20 cellular contexts compared by ENCODE assay signal in the genomic region with DNA sequence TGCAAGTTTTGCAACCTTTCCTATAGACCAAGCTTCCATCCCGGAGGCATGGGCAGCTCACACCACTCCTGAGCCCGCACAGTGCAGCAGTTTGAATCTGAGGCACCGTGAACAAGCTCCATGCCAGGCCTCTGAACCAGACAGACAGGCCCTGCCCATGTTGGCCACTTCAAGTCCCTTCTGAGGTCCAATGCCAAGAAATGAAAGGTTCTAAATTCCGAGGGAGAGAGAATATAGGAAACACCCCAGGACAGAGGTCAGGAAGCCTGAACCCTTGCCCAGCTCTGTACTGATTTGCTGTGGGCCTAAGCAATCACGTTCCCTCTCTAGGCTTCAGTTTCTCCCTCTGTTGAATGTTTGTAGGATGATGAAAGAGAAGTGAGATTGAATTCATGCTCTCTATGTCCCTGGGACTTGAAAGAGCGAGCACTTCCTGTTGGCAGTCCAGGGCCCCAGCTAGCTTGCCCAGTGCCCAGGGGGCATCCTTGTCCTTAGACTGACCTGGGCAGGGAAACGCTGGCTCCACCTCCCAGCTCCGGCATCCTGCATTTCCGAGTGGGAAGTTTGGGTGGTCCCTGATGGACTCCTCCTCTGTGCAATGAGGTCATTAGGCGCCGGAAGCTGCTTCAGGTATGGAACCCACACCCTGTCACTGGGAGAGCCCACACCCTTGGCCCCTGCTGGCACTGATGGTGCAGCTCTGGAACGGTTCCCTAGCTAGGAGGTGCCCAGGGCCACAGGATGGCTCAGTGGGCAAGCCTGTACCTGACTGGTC.
DNase-seq lines count a peak whose midpoint lies in the region; ATAC-seq and TF ChIP-seq lines count a peak whose summit lies in the region.
"Had no signal": no experiment of that assay in that cellular context is flagged by ENCODE, and none has a peak within 500 bp of the region (broad histone marks: within the 10 kb centered on the region; RNA-seq: fewer than 3 reads in every experiment).

No MANE protein-coding gene starts in this region.

- intact Hi-C loops in right cardiac atrium (cut with DNase I) (no loop called here), aorta (cut with DNase I) (no loop called here)

- TF ChIP-seq CTCF in right atrium auricular region (IDR thresholded peaks at IDR 0.05), result no peak
- TF ChIP-seq CTCF in nephron (IDR thresholded peaks at IDR 0.05; ENCODE audit: unreplicated experiment in 3 of 3), result no peak

- ATAC-seq in right cardiac atrium (peak; percentile 38 to 40), aorta (ENCODE audit: low FRiP score) (peak; percentile 51), HG03354 (IDR thresholded peaks at IDR 0.05; ENCODE audit: poor library complexity, severe bottlenecking, unreplicated experiment) (no peak), HG02623 (IDR thresholded peaks at IDR 0.05; ENCODE audit: unreplicated experiment) (no peak)
- ATAC-seq: left lobe of liver; naive thymus-derived CD4-positive, alpha-beta T cell had no signal

- H3K4me1 ChIP-seq in right cardiac atrium (ENCODE audit: control insufficient read depth, insufficient read depth, low read length) (no peaks in the 10 kb centered on the region), right atrium auricular region (peaks cover 0 to 17% of the 10 kb centered on the region in 2 donors), aorta (ENCODE audit: control insufficient read depth in 1 of 2, insufficient read depth in 2 of 2, low read length in 2 of 2) (no peaks in the 10 kb centered on the region)
- H3K4me1 ChIP-seq: sigmoid colon had no signal

- H3K27me3 ChIP-seq in right cardiac atrium (ENCODE audit: control insufficient read depth, insufficient read depth) (no peaks in the 10 kb centered on the region), right atrium auricular region (no peaks in the 10 kb centered on the region), aorta (ENCODE audit: control insufficient read depth in 1 of 2, insufficient read depth in 2 of 2, low read length in 1 of 2) (no peaks in the 10 kb centered on the region)
- H3K27me3 ChIP-seq: brain microvascular endothelial cell, heart right ventricle, sigmoid colon had no signal

- H3K4me3 ChIP-seq in right cardiac atrium (ENCODE audit: low read length) (no peak overlapping the region), right atrium auricular region (no peak overlapping the region), aorta (ENCODE audit: low read length in 2 of 2) (no peak overlapping the region)
- H3K4me3 ChIP-seq: GM23338, heart right ventricle, sigmoid colon had no signal

- H3K4me1 Mint-ChIP-seq in nephron, result peaks cover 16% of the 10 kb centered on the region
- H3K4me1 Mint-ChIP-seq: naive thymus-derived CD4-positive, alpha-beta T cell had no signal

- H3K27me3 Mint-ChIP-seq in nephron (ENCODE audit: low read depth), result no peaks in the 10 kb centered on the region
- H3K27me3 Mint-ChIP-seq: stimulated activated naive CD8-positive, alpha-beta T cell treated with anti-CD3 and anti-CD28 coated beads, Interleukin-15, Interleukin-2, amounts not matched to agents 100 ng/mL and 50 ng/mL, for 24 hours had no signal

- DNase-seq in right cardiac atrium, result peak in 1 of 3 donors; percentile 31
- no peak for DNase-seq in right atrium auricular region (ENCODE audit: low spot score)
- DNase-seq in epidermal melanocyte (ENCODE audit: insufficient read length, low spot score), result peak; percentile 71
- DNase-seq in aorta, result no peak
- no peak for DNase-seq in islet precursor cell
- DNase-seq: activated CD4-positive, alpha-beta T cell treated with anti-CD3 and anti-CD28 coated beads, Interleukin-2, amount 50 U/mL, for 48 hours; activated effector memory CD4-positive, alpha-beta T cell treated with Interleukin-2 at 50 U/mL for 16 hours; brain microvascular endothelial cell; heart right ventricle; naive thymus-derived CD4-positive, alpha-beta T cell; NCI-H2081; SIG-M5; sigmoid colon; T1000 had no signal

- WGBS in right cardiac atrium, result 59% methylated on average over 12 of the region's 12 CpGs
- WGBS in aorta, 2 donors, result 12 to 19% methylated on average over 12 of the region's 12 CpGs

- H3K36me3 ChIP-seq in right atrium auricular region (no peaks in the 10 kb centered on the region), aorta (ENCODE audit: control insufficient read depth in 1 of 2, insufficient read depth in 2 of 2, low read length in 1 of 2) (no peaks in the 10 kb centered on the region)
- H3K36me3 ChIP-seq: brain microvascular endothelial cell, heart right ventricle, sigmoid colon had no signal

- no peaks in the 10 kb centered on the region for H3K36me3 Mint-ChIP-seq in nephron (ENCODE audit: low read depth)
- H3K36me3 Mint-ChIP-seq: naive thymus-derived CD4-positive, alpha-beta T cell had no signal

- H3K27ac Mint-ChIP-seq in nephron, result peak overlapping the region in 2 of 3 experiments; percentile 57 to 71
- H3K27ac Mint-ChIP-seq: GM23338; naive thymus-derived CD4-positive, alpha-beta T cell; stimulated activated naive CD8-positive, alpha-beta T cell treated with anti-CD3 and anti-CD28 coated beads, Interleukin-15, Interleukin-2, amounts not matched to agents 100 ng/mL and 50 ng/mL, for 24 hours had no signal

- no peak overlapping the region for H3K27ac ChIP-seq in right cardiac atrium (ENCODE audit: low read length)
- no peak overlapping the region for H3K27ac ChIP-seq in right atrium auricular region
- peak overlapping the region; percentile 23 to 37 for H3K27ac ChIP-seq in aorta (ENCODE audit: low read depth in 1 of 2, low read length in 2 of 2)
- H3K27ac ChIP-seq: brain microvascular endothelial cell, heart right ventricle had no signal

- no peaks in the 10 kb centered on the region for H3K9me3 Mint-ChIP-seq in nephron
- H3K9me3 Mint-ChIP-seq: GM23338; stimulated activated naive CD8-positive, alpha-beta T cell treated with anti-CD3 and anti-CD28 coated beads, Interleukin-15, Interleukin-2, amounts not matched to agents 100 ng/mL and 50 ng/mL, for 24 hours had no signal

- H3K9me3 ChIP-seq in right cardiac atrium (ENCODE audit: control insufficient read depth, low read length) (no peaks in the 10 kb centered on the region), right atrium auricular region (no peaks in the 10 kb centered on the region), aorta (ENCODE audit: control insufficient read depth, low read length) (no peaks in the 10 kb centered on the region)
- H3K9me3 ChIP-seq: heart right ventricle, sigmoid colon had no signal

- H3K4me3 Mint-ChIP-seq in nephron, result no peak overlapping the region
- H3K4me3 Mint-ChIP-seq: GM23338; naive thymus-derived CD4-positive, alpha-beta T cell; stimulated activated naive CD8-positive, alpha-beta T cell treated with anti-CD3 and anti-CD28 coated beads, Interleukin-15, Interleukin-2, amounts not matched to agents 100 ng/mL and 50 ng/mL, for 24 hours had no signal

Comparison
In these comparisons a context has a peak if more than half of its experiments do, and no peak if none do; other contexts are left out.
1. ATAC-seq: peak in right cardiac atrium (2 of 2) and aorta (single experiment); none in HG03354 (single experiment) and HG02623 (single experiment).
2. H3K27ac ChIP-seq: peak in aorta (2 of 2); none in right cardiac atrium (single experiment) and right atrium auricular region (0 of 2).